ENCODE assay signal across 11 cellular contexts in the genomic region with DNA sequence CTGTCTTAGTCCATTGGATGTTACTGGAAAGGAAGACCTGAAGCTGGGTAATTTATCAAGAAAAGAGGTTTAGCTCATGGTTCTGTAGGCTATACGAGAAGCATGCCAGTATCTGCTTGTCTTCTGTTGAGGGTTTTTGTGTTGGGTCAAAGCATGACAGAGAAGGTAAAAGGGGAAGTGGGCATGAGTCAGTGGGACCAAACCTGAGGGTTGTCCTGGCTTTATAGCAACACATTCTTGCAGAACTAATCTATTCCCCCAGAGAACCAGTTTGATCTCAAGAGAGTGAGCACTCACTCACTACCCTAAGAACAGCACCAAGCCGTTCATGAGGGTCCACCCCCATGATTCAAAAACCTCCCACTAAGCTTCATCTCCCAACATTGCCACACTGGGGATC.
DNase-seq lines count a peak whose midpoint lies in the region; ATAC-seq lines count a peak whose summit lies in the region.
"Had no signal": no experiment of that assay in that cellular context is flagged by ENCODE, and none has a peak within 500 bp of the region (broad histone marks: within the 10 kb centered on the region; RNA-seq: fewer than 3 reads in every experiment).

No MANE protein-coding gene starts in this region.

- H3K9me3 Mint-ChIP-seq in memory B cell, result no peaks in the 10 kb centered on the region

- H3K4me1 Mint-ChIP-seq in memory B cell, result peaks cover 13% of the 10 kb centered on the region

- H3K27me3 Mint-ChIP-seq in memory B cell, result no peaks in the 10 kb centered on the region

- ATAC-seq in GM18909 (IDR thresholded peaks at IDR 0.05; ENCODE audit: poor library complexity, unreplicated experiment) (peak; percentile 85), HG02588 (IDR thresholded peaks at IDR 0.05; ENCODE audit: unreplicated experiment) (peak; percentile 77), HG03442 (IDR thresholded peaks at IDR 0.05; ENCODE audit: unreplicated experiment) (peak; percentile 86), memory B cell (ENCODE audit: low read depth) (peak; percentile 91)

- intact Hi-C loops in posterior cingulate gyrus (cut with DNase I), result no loop called here

- DNase-seq in memory B cell (ENCODE audit: low spot score in 2 of 2) (no peak), NCI-H524 treated with DMSO at 0.1 percent for 48 hours (lab: John Stamatoyannopoulos, UW) (no peak), posterior cingulate gyrus (no peak)
- no peak for DNase-seq in NK-92 treated with Interleukin-12 subunit alpha and Interleukin-12 subunit beta, amount 100 ng/mL, for 24 hours (lab: John Stamatoyannopoulos, UW)
- no peak for DNase-seq in central memory CD4-positive, alpha-beta T cell
- DNase-seq: activated CD8-positive, alpha-beta memory T cell treated with anti-CD3 and anti-CD28 coated beads, Interleukin-2, amount 50 U/mL, for 48 hours; HCEC 1CT; NCI-H1694 had no signal

- no peaks in the 10 kb centered on the region for H3K36me3 Mint-ChIP-seq in memory B cell

- no peak overlapping the region for H3K27ac Mint-ChIP-seq in memory B cell

- no peak overlapping the region for H3K4me3 Mint-ChIP-seq in memory B cell
